1 cellular context compared by ENCODE assay signal in genomic region chr14:92613008-92613658, GRCh38.
TF ChIP-seq lines count a peak whose summit lies in the region.

No MANE protein-coding gene starts in this region.

TF ChIP-seq in HepG2, 621 proteins besides CTCF, POLR2A, EP300 and RAD21 (continued from another document):
- TF ChIP-seq HMGXB4 (CRISPR knock-in tag; IDR thresholded peaks at IDR 0.05; ENCODE audit: borderline replicate concordance in 1 of 2, low read depth in 1 of 2) = 0 out of 4 replicates have a peak, but pooled peaks of 1 of the 2 experiments have one; percentile 37
